Comparison of ENCODE assay signal across 9 cellular contexts in the genomic region with DNA sequence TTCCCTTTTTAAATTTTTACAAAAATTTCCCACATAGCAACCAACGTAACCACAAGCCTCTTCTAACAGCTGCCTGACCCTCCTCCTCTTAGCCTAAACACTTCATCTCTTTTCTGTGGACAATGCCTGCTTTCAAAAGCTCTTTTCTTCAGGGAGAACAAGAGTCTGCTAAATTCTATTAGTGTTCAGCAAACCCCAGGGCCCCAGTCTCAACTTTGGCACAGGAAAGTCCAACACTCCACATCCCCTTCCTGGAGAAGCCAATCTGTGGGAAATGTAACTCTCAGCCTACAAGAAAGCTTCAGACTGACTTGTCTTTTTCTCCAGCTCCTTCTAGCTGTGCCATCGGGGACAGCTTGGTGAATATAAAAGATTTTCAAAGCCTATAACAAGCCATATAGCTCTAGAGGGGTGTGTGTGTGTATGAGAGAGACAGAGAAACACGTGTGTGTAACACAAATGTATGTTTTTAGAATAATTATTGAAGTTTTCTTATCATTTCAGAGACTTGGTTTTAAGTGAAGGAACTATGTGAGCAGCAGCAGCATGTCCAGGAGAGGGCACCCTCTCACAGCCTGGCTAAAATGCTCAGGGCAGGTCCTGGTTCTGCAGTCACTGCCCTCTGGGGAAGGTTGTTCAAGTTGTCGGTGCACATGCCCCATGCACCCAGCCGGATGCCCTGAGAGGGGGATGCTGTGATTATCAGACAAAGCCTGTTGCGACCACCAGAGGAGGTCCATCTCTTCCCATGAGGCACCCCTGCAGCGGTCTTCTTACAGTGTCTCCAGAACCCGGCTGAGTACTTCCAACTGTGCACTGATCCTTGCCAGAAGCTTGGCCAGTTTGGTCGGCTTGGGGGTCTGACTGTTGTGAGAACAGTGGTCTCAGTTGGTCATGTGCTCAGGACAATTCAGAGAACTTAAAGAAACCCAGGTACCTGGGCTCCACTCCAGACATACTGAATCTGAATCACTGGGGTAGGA. TPM values are rescaled to one million over a fixed set of nuclear protein-coding genes. Genes with fewer than 3 reads are reported as not detected.
DNase-seq lines count a peak whose midpoint lies in the region; ATAC-seq and TF ChIP-seq lines count a peak whose summit lies in the region.
"Had no signal": no experiment of that assay in that cellular context is flagged by ENCODE, and none has a peak within 500 bp of the region (broad histone marks: within the 10 kb centered on the region; RNA-seq: fewer than 3 reads in every experiment).

No MANE protein-coding gene starts in this region.

- H3K4me3 ChIP-seq in right lobe of liver, result no peak overlapping the region
- H3K4me3 ChIP-seq: suprapubic skin had no signal

- H3K4me1 ChIP-seq in right lobe of liver, result no peaks in the 10 kb centered on the region
- H3K4me1 ChIP-seq: suprapubic skin had no signal

- peak; percentile 51 to 73 (median 71) for TF ChIP-seq CTCF in right lobe of liver (IDR thresholded peaks at IDR 0.05)

- no peaks in the 10 kb centered on the region for H3K36me3 ChIP-seq in right lobe of liver
- H3K36me3 ChIP-seq: suprapubic skin had no signal

- no peaks in the 10 kb centered on the region for H3K9me3 ChIP-seq in right lobe of liver
- H3K9me3 ChIP-seq: suprapubic skin had no signal

- no peak overlapping the region for H3K27ac ChIP-seq in right lobe of liver
- H3K27ac ChIP-seq: suprapubic skin had no signal

- intact Hi-C loops in right lobe of liver (cut with DNase I), result loop anchor here in 1 of 2 donors (10.0 kb wide), 1 partner anchor 229 kb away; the partner anchor contains the start of gene NEK5

- WGBS in right lobe of liver (ENCODE audit: insufficient coverage, low coverage, low lambda C conversion rate, missing lambda C conversion rate), result 21% methylated on average over 5 of the region's 9 CpGs

- ATAC-seq in GM19351 (IDR thresholded peaks at IDR 0.05; ENCODE audit: unreplicated experiment) (peak; percentile 82), right lobe of liver (peak; percentile 86 to 94 (median 92)), GM19455 (IDR thresholded peaks at IDR 0.05; ENCODE audit: unreplicated experiment) (no peak)
- peak; percentile 73 for ATAC-seq in stimulated activated naive CD8-positive, alpha-beta T cell treated with anti-CD3 and anti-CD28 coated beads, Interleukin-15, Interleukin-2, amounts not matched to agents 100 U/mL and 50 U/mL, for 24 hours

- no peak for TF ChIP-seq POLR2A in right lobe of liver (IDR thresholded peaks at IDR 0.05)

- DNase-seq in COLO829 (ENCODE audit: low spot score) (peak; percentile 75), Kasumi-1 (lab: John Stamatoyannopoulos, UW) (peak; percentile 69 to 70), UCSD-AML1 (lab: John Stamatoyannopoulos, UW; ENCODE audit: unreplicated experiment) (peak; percentile 47), dermis microvascular lymphatic vessel endothelial cell (ENCODE audit: low read depth in 2 of 2) (peak; percentile 36 to 66), right lobe of liver (peak in 2 of 3 donors; percentile 47 to 62)
- DNase-seq in stimulated activated naive CD8-positive, alpha-beta T cell treated with anti-CD3 and anti-CD28 coated beads, Interleukin-15, Interleukin-2, amounts not matched to agents 100 U/mL and 50 U/mL, for 24 hours, result peak; percentile 40

- no peaks in the 10 kb centered on the region for H3K27me3 ChIP-seq in right lobe of liver
- H3K27me3 ChIP-seq: suprapubic skin had no signal

RNA-seq across cellular contexts. Expression of gene CCDC70, which starts 34.4 kb away (rescaled TPM):
- total RNA-seq in dermis microvascular lymphatic vessel endothelial cell, result not detected in 2 replicates
- not detected for total RNA-seq in right lobe of liver
- total RNA-seq: suprapubic skin had no signal

RNA-seq across cellular contexts. Expression of gene TMEM272, which starts 51.2 kb away (rescaled TPM):
- total RNA-seq in dermis microvascular lymphatic vessel endothelial cell (not detected in 2 replicates), right lobe of liver (under 1 TPM in 5 of 6 experiments, not detected in 1; 0.06 to 0.53 (median 0.33) TPM)
